ENCODE assay signal across 1 cellular context in the genomic region with DNA sequence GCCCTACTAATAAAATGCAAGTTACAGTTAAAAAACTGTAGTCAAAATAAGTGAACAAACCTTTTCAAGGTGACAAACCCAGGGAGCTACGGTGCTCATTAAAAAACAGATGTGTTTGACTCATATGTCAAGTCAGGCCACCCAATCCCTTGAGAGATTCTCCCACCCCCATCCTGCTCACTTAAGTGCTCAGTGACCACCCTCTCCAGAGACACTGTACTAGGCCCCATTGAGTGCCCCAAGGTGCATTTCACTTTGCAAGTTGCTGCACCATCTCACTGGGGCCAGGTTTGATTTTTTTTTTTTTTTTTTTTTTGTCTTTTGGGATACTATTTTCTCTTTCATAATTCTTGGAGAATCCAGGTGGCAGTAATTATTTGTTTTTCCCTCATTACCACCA.
TF ChIP-seq lines count a peak whose summit lies in the region.

No MANE protein-coding gene starts in this region.

TF ChIP-seq in neural cell, 6 proteins besides CTCF, POLR2A, EP300 and RAD21 (continued from another document):
- TF ChIP-seq, protein P1, sequence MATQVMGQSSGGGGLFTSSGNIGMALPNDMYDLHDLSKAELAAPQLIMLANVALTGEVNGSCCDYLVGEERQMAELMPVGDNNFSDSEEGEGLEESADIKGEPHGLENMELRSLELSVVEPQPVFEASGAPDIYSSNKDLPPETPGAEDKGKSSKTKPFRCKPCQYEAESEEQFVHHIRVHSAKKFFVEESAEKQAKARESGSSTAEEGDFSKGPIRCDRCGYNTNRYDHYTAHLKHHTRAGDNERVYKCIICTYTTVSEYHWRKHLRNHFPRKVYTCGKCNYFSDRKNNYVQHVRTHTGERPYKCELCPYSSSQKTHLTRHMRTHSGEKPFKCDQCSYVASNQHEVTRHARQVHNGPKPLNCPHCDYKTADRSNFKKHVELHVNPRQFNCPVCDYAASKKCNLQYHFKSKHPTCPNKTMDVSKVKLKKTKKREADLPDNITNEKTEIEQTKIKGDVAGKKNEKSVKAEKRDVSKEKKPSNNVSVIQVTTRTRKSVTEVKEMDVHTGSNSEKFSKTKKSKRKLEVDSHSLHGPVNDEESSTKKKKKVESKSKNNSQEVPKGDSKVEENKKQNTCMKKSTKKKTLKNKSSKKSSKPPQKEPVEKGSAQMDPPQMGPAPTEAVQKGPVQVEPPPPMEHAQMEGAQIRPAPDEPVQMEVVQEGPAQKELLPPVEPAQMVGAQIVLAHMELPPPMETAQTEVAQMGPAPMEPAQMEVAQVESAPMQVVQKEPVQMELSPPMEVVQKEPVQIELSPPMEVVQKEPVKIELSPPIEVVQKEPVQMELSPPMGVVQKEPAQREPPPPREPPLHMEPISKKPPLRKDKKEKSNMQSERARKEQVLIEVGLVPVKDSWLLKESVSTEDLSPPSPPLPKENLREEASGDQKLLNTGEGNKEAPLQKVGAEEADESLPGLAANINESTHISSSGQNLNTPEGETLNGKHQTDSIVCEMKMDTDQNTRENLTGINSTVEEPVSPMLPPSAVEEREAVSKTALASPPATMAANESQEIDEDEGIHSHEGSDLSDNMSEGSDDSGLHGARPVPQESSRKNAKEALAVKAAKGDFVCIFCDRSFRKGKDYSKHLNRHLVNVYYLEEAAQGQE (IDR thresholded peaks at IDR 0.05; ENCODE audit: borderline replicate concordance) = no peak
- TF ChIP-seq EZH2 (IDR thresholded peaks at IDR 0.05; ENCODE audit: borderline replicate concordance, insufficient read depth, low read length, poor library complexity, severe bottlenecking) (no peak), POLR2AphosphoS5 (IDR thresholded peaks at IDR 0.05) (no peak), SMC3 (conservative IDR thresholded peaks at IDR 0.05; ENCODE audit: poor library complexity) (no peak), TAF1 (IDR thresholded peaks at IDR 0.05; ENCODE audit: low read depth) (no peak)
